ENCODE assay signal across 8 cellular contexts in the genomic region with DNA sequence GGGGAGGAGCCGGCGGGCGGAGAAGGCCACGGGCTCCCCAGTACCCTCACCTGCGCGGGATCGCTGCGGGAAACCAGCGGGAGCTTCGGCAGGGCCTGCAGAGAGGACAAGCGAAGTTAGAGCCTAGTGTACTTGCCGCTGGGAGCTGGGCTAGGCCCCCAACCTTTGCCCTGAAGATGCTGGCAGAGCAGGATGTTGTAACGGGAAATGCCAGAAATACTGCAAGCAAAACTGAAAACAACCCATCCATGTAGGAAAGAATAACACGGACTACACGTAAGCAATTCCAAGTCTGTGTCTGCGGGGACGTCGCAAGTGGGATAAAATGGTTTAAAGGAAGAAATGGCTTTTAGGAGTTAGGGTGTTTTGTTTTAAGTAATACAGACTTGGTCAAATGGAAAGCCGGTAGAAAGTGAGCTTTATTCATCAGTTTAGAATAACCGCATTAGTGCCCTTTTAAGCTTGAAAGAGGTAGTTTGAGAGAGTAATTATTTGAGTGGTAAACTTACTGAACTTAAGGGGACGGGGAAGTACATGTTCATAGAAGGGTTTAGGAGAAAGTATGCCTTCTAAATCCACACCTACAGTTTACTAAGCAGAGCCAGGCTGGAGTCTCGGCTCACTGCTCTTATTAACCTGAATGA.
A peak's percentile ranks its signal among the peaks of the same experiment; 100 is the strongest.
DNase-seq lines count a peak whose midpoint lies in the region; ATAC-seq and TF ChIP-seq lines count a peak whose summit lies in the region.
"Not testable (repeated sequence)": the region's sequence is repeated elsewhere in the genome, so short reads cannot be mapped to it uniquely, and the experiment has no call there.

No MANE protein-coding gene starts in this region.

- H3K4me3 Mint-ChIP-seq in activated CD4-positive, alpha-beta memory T cell treated with anti-CD3 and anti-CD28 coated beads for 36 hours, result peak overlapping the region; percentile 56
- H3K4me3 Mint-ChIP-seq in central memory CD8-positive, alpha-beta T cell, result peak overlapping the region; percentile 80
- H3K4me3 Mint-ChIP-seq in stimulated activated memory B cell treated with anti-CD40 and anti-IgM and Interleukin-4, amounts not matched to agents 10 μg/mL and 1 μg/mL and 100 μg/mL, for 72 hours, result peak overlapping the region; percentile 73

- CTCF ChIA-PET in activated CD4-positive, alpha-beta memory T cell treated with anti-CD3 and anti-CD28 coated beads for 36 hours (lab: Charles Lee), result not testable (repeated sequence)

- peak overlapping the region; percentile 75 for H3K27ac Mint-ChIP-seq in activated CD4-positive, alpha-beta memory T cell treated with anti-CD3 and anti-CD28 coated beads for 36 hours
- H3K27ac Mint-ChIP-seq in central memory CD8-positive, alpha-beta T cell (ENCODE audit: low read depth), result peak overlapping the region; percentile 89
- H3K27ac Mint-ChIP-seq in stimulated activated memory B cell treated with anti-CD40 and anti-IgM and Interleukin-4, amounts not matched to agents 10 μg/mL and 1 μg/mL and 100 μg/mL, for 72 hours, result peak overlapping the region; percentile 82

- not testable (repeated sequence) for H3K4me1 ChIP-seq in cardiac muscle cell (ENCODE audit: low read depth)

- H3K36me3 Mint-ChIP-seq in activated CD4-positive, alpha-beta memory T cell treated with anti-CD3 and anti-CD28 coated beads for 36 hours; central memory CD8-positive, alpha-beta T cell (ENCODE audit: insufficient read depth); stimulated activated memory B cell treated with anti-CD40 and anti-IgM and Interleukin-4, amounts not matched to agents 10 μg/mL and 1 μg/mL and 100 μg/mL, for 72 hours: not testable (repeated sequence)

- H3K4me3 ChIP-seq in H7 (ENCODE audit: insufficient read depth, low read depth, low read length), result peak overlapping the region; percentile 31
- H3K4me3 ChIP-seq in cardiac muscle cell, result peak overlapping the region; percentile 54

- H3K36me3 ChIP-seq in H7 (replicated peaks; ENCODE audit: control insufficient read depth, insufficient read depth, low read length); cardiac muscle cell: not testable (repeated sequence)

- TF ChIP-seq CTCF in C4-2B (conservative IDR thresholded peaks at IDR 0.05); cardiac muscle cell (IDR thresholded peaks at IDR 0.05; ENCODE audit: low read depth, low read length): not testable (repeated sequence)

- peaks cover 12% of the 10 kb centered on the region for H3K4me1 Mint-ChIP-seq in activated CD4-positive, alpha-beta memory T cell treated with anti-CD3 and anti-CD28 coated beads for 36 hours (ENCODE audit: low read depth)
- H3K4me1 Mint-ChIP-seq in central memory CD8-positive, alpha-beta T cell; stimulated activated memory B cell treated with anti-CD40 and anti-IgM and Interleukin-4, amounts not matched to agents 10 μg/mL and 1 μg/mL and 100 μg/mL, for 72 hours: not testable (repeated sequence)

- peak overlapping the region; percentile 67 for H3K27ac ChIP-seq in C4-2B
- peak overlapping the region; percentile 89 for H3K27ac ChIP-seq in cardiac muscle cell

- intact Hi-C loops in activated CD4-positive, alpha-beta memory T cell treated with anti-CD3 and anti-CD28 coated beads for 36 hours (cut with micrococcal nuclease), result loop anchor here (1.0 kb wide), 1 partner anchor 115 kb away; no protein-coding TSS in a partner anchor

- ATAC-seq in central memory CD8-positive, alpha-beta T cell (replicated peaks; ENCODE audit: extremely low read depth, poor library complexity, severe bottlenecking), result peak; percentile 7
- ATAC-seq in stimulated activated memory B cell treated with anti-CD40 and anti-IgM and Interleukin-4, amounts not matched to agents 10 μg/mL and 1 μg/mL and 100 μg/mL, for 72 hours, result not testable (repeated sequence)

- H3K27me3 Mint-ChIP-seq in activated CD4-positive, alpha-beta memory T cell treated with anti-CD3 and anti-CD28 coated beads for 36 hours; central memory CD8-positive, alpha-beta T cell; stimulated activated memory B cell treated with anti-CD40 and anti-IgM and Interleukin-4, amounts not matched to agents 10 μg/mL and 1 μg/mL and 100 μg/mL, for 72 hours: not testable (repeated sequence)

- not testable (repeated sequence) for H3K9me3 ChIP-seq in cardiac muscle cell (ENCODE audit: low read depth)

- not testable (repeated sequence) for H3K9me3 Mint-ChIP-seq in activated CD4-positive, alpha-beta memory T cell treated with anti-CD3 and anti-CD28 coated beads for 36 hours; central memory CD8-positive, alpha-beta T cell; stimulated activated memory B cell treated with anti-CD40 and anti-IgM and Interleukin-4, amounts not matched to agents 10 μg/mL and 1 μg/mL and 100 μg/mL, for 72 hours

- H3K27me3 ChIP-seq in H7 (ENCODE audit: control insufficient read depth, insufficient read depth, low read length); cardiac muscle cell: not testable (repeated sequence)

- DNase-seq in H7, result not testable (repeated sequence)
- DNase-seq in NCI-H345 (lab: John Stamatoyannopoulos, UW), result peak; percentile 3
- DNase-seq in activated CD4-positive, alpha-beta memory T cell treated with anti-CD3 and anti-CD28 coated beads for 36 hours, result peak; percentile 25
- peak in 1 of 2 donors; percentile 10 for DNase-seq in central memory CD8-positive, alpha-beta T cell (ENCODE audit: low spot score in 2 of 2)
- DNase-seq in cardiac muscle cell (ENCODE audit: low read depth in 1 of 2, low spot score in 1 of 2), result peak; percentile 12 to 89
- peak; percentile 5 for DNase-seq in myocyte (ENCODE audit: low read depth)

- POLR2A ChIA-PET in activated CD4-positive, alpha-beta memory T cell treated with anti-CD3 and anti-CD28 coated beads for 36 hours (lab: Charles Lee), result not testable (repeated sequence)
